Comparison of ENCODE assay signal across 1 cellular context in the genomic region with DNA sequence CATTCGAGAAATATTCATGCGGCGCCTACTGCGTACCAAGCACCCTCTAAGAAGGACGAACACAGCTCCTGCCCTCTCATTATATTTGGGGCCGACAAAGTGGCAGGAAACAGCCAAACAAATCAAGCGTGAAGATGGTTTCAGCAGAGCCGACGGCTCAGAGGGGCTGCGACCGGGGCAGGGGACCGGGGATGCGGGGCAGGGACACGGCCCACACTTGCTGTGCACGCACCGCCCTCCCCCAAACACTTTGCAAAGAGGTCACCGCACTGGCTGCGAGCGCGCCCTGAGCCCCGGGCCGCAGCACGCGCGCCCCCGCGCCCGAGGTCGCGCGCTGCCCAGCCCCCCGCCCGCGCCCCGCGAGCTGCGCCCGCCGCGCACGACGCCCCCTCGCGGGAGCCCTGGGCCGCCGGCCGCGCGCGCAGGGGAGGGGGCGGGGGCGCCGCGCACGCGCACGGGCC.
TF ChIP-seq lines count a peak whose summit lies in the region.

No MANE protein-coding gene starts in this region.

TF ChIP-seq in WTC11, 78 proteins besides CTCF, POLR2A, EP300 and RAD21 (continued from another document):
- TF ChIP-seq E2F4 (CRISPR knock-in tag; IDR thresholded peaks at IDR 0.05; ENCODE audit: borderline replicate concordance, low read depth) (no peak), GTF2I (CRISPR knock-in tag; conservative IDR thresholded peaks at IDR 0.05) (no peak), HMGXB4 (CRISPR knock-in tag; IDR thresholded peaks at IDR 0.05) (no peak), ZSCAN18 (CRISPR knock-in tag; IDR thresholded peaks at IDR 0.05) (no peak), RORB (CRISPR knock-in tag; IDR thresholded peaks at IDR 0.05) (no peak), MYBL2 (CRISPR knock-in tag; IDR thresholded peaks at IDR 0.05) (no peak), TP53 (CRISPR knock-in tag; IDR thresholded peaks at IDR 0.05) (no peak), NFYB (CRISPR knock-in tag; conservative IDR thresholded peaks at IDR 0.05; ENCODE audit: low read depth) (no peak)
